Comparison of ENCODE assay signal across 1 cellular context in genomic region chr5:89246252-89246651, GRCh38.
TF ChIP-seq lines count a peak whose summit lies in the region.

No MANE protein-coding gene starts in this region.

TF ChIP-seq in IMR-90, 13 proteins besides CTCF, POLR2A, EP300 and RAD21 (continued from another document):
- no peak for TF ChIP-seq SMC3 (IDR thresholded peaks at IDR 0.05; ENCODE audit: low read depth, low read length)
- no peak for TF ChIP-seq ELK1 (IDR thresholded peaks at IDR 0.05; ENCODE audit: borderline replicate concordance, low read depth, low read length)
- TF ChIP-seq NFE2L2 (IDR thresholded peaks at IDR 0.05; ENCODE audit: low read depth, low read length): no peak
- TF ChIP-seq MAFK (IDR thresholded peaks at IDR 0.05; ENCODE audit: low read depth, low read length): no peak
- TF ChIP-seq, protein P1, sequence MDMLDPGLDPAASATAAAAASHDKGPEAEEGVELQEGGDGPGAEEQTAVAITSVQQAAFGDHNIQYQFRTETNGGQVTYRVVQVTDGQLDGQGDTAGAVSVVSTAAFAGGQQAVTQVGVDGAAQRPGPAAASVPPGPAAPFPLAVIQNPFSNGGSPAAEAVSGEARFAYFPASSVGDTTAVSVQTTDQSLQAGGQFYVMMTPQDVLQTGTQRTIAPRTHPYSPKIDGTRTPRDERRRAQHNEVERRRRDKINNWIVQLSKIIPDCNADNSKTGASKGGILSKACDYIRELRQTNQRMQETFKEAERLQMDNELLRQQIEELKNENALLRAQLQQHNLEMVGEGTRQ (IDR thresholded peaks at IDR 0.05; ENCODE audit: low read depth, low read length): no peak
- no peak for TF ChIP-seq BHLHE40 (IDR thresholded peaks at IDR 0.05; ENCODE audit: low read depth, low read length)
